Comparison of ENCODE assay signal across 28 cellular contexts in the genomic region with DNA sequence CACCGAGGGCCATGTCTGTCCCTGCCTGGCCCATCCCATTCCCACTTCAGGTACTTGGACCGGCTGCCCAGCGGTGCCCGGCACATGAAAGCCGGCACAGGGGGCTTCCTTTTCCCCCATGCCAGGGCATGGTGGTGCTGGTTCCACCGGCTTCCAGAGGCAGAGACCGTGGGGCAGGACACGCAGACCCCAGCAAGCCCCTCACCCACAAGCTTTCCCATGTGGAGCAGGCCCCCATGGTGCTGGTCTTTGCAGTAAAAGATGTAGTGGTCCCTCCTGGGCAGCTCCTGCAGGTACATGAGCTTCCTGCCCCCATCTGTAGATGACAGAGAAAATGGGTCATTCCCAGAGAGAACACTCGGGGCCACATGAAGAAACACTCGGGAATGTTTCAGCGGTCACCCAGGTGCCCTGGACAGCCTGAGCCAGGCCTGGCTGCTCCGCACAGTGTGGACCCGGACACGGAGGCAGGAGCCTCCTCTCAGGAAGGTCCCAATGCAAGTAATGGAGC. TPM values are rescaled to one million over a fixed set of nuclear protein-coding genes. Genes with fewer than 3 reads are reported as not detected.
"Had no signal": no experiment of that assay in that cellular context is flagged by ENCODE, and none has a peak within 500 bp of the region (broad histone marks: within the 10 kb centered on the region; RNA-seq: fewer than 3 reads in every experiment).

No MANE protein-coding gene starts in this region.

- H2AFZ ChIP-seq: parathyroid adenoma had no signal

- H3K4me1 ChIP-seq: esophagus muscularis mucosa, foreskin keratinocyte, heart left ventricle, parathyroid adenoma, psoas muscle, transverse colon, vagina had no signal

- H3K9me3 ChIP-seq: psoas muscle, transverse colon, vagina had no signal

- H3K4me1 Mint-ChIP-seq: activated naive CD4-positive, alpha-beta T cell treated with anti-CD3 and anti-CD28 coated beads, Interleukin-2, amount 50 U/mL, for 24 hours; activated naive CD8-positive, alpha-beta T cell treated with anti-CD3 and anti-CD28 coated beads, Interleukin-2, amount 50 U/mL, for 24 hours; immature natural killer cell; naive B cell; nephron progenitor cell had no signal

- H3K9me3 Mint-ChIP-seq: activated naive CD4-positive, alpha-beta T cell treated with anti-CD3 and anti-CD28 coated beads, Interleukin-2, amount 50 U/mL, for 24 hours; activated naive CD8-positive, alpha-beta T cell treated with anti-CD3 and anti-CD28 coated beads, Interleukin-2, amount 50 U/mL, for 24 hours; activated T-helper 2 cell treated with anti-CD3 and anti-CD28 coated beads, Interferon-gamma antibody, Interleukin-2, Interleukin-4, amounts not matched to agents 10 μg/mL and 5 μg/mL and 100 μg/mL, durations not matched to agents 14 hours and 24 hours and 36 hours; immature natural killer cell; T-helper 2 cell treated with Interferon-gamma antibody and Interleukin-4, amounts not matched to agents 5 μg/mL and 100 μg/mL, for 36 hours had no signal

- H3K79me2 ChIP-seq: parathyroid adenoma had no signal

- H3K4me3 Mint-ChIP-seq: activated naive CD4-positive, alpha-beta T cell treated with anti-CD3 and anti-CD28 coated beads, Interleukin-2, amount 50 U/mL, for 24 hours; activated naive CD8-positive, alpha-beta T cell treated with anti-CD3 and anti-CD28 coated beads, Interleukin-2, amount 50 U/mL, for 24 hours; immature natural killer cell; naive B cell; nephron progenitor cell; T-helper 2 cell treated with Interferon-gamma antibody and Interleukin-4, amounts not matched to agents 5 μg/mL and 100 μg/mL, for 36 hours had no signal

- H3K27ac Mint-ChIP-seq: activated naive CD4-positive, alpha-beta T cell treated with anti-CD3 and anti-CD28 coated beads, Interleukin-2, amount 50 U/mL, for 24 hours; activated naive CD8-positive, alpha-beta T cell treated with anti-CD3 and anti-CD28 coated beads, Interleukin-2, amount 50 U/mL, for 24 hours; activated T-helper 2 cell treated with anti-CD3 and anti-CD28 coated beads, Interferon-gamma antibody, Interleukin-2, Interleukin-4, amounts not matched to agents 10 μg/mL and 5 μg/mL and 100 μg/mL, durations not matched to agents 14 hours and 24 hours and 36 hours; immature natural killer cell; nephron progenitor cell; T-helper 2 cell treated with Interferon-gamma antibody and Interleukin-4, amounts not matched to agents 5 μg/mL and 100 μg/mL, for 36 hours had no signal

- H3K36me3 Mint-ChIP-seq: activated naive CD4-positive, alpha-beta T cell treated with anti-CD3 and anti-CD28 coated beads, Interleukin-2, amount 50 U/mL, for 24 hours; immature natural killer cell; naive B cell had no signal

- H3K27me3 ChIP-seq: transverse colon, vagina had no signal

- H3K36me3 ChIP-seq: esophagus muscularis mucosa, heart left ventricle, transverse colon, vagina had no signal

- H3K9ac ChIP-seq: parathyroid adenoma had no signal

- H3K4me3 ChIP-seq: esophagus muscularis mucosa, heart left ventricle, lung, psoas muscle, transverse colon, vagina had no signal

- DNase-seq: activated CD4-positive, alpha-beta T cell treated with anti-CD3 and anti-CD28 coated beads for 4 hours; activated CD4-positive, alpha-beta T cell treated with anti-CD3 and anti-CD28 coated beads, Interleukin-2, amount 50 U/mL, for 48 hours; activated naive CD8-positive, alpha-beta T cell treated with anti-CD3 and anti-CD28 coated beads, Interleukin-2, amount 50 U/mL, for 24 hours; amygdala; dermis blood vessel endothelial cell; effector CD4-positive, alpha-beta T cell; foreskin keratinocyte; heart left ventricle; hypothalamus; immature natural killer cell; naive B cell; nephron progenitor cell; stimulated activated CD4-positive, alpha-beta T cell treated with anti-CD3 and anti-CD28 coated beads, Interleukin-2, amount 100 ng/mL, for 48 hours; stimulated activated naive CD4-positive, alpha-beta T cell treated with Interleukin-2 at 50 U/mL for 16 hours; T-helper 1 cell; transverse colon had no signal

- H3K27ac ChIP-seq: esophagus muscularis mucosa, foreskin keratinocyte, heart left ventricle, parathyroid adenoma, psoas muscle, transverse colon, vagina had no signal

RNA-seq across cellular contexts. Expression of a gene that starts 2.0 kb away (rescaled TPM):
- total RNA-seq: activated CD8-positive, alpha-beta memory T cell treated with anti-CD3 and anti-CD28 coated beads for 36 hours; activated T-helper 2 cell treated with anti-CD3 and anti-CD28 coated beads, Interferon-gamma antibody, Interleukin-2, Interleukin-4, amounts not matched to agents 10 μg/mL and 5 μg/mL and 100 μg/mL, durations not matched to agents 14 hours and 24 hours and 36 hours; dermis blood vessel endothelial cell; esophagus muscularis mucosa; foreskin keratinocyte; heart left ventricle; kidney epithelial cell; left lobe of liver; lung; psoas muscle; temporal lobe; transverse colon; vagina had no signal
- polyA plus RNA-seq: foreskin keratinocyte, immature natural killer cell, lung, psoas muscle had no signal

RNA-seq across cellular contexts. Expression of a gene that starts 43.4 kb away (rescaled TPM):
- polyA plus RNA-seq: immature natural killer cell had no signal
